ENCODE assay signal across 8 cellular contexts in genomic region chr7:12731214-12731656, GRCh38. TPM values are rescaled to one million over a fixed set of nuclear protein-coding genes. Genes with fewer than 3 reads are reported as not detected.
DNase-seq lines count a peak whose midpoint lies in the region; ATAC-seq and TF ChIP-seq lines count a peak whose summit lies in the region.
"Had no signal": no experiment of that assay in that cellular context is flagged by ENCODE, and none has a peak within 500 bp of the region (broad histone marks: within the 10 kb centered on the region; RNA-seq: fewer than 3 reads in every experiment).

No MANE protein-coding gene starts in this region.

- H3K27me3 ChIP-seq in KMS-11 (ENCODE audit: insufficient read depth, low read depth): no peaks in the 10 kb centered on the region
- no peaks in the 10 kb centered on the region for H3K27me3 ChIP-seq in brain microvascular endothelial cell (replicated peaks)
- H3K27me3 ChIP-seq in lower lobe of right lung (ENCODE audit: low read depth): no peaks in the 10 kb centered on the region

- in situ Hi-C loops in brain microvascular endothelial cell (cut with HindIII; ENCODE audit: low pct_ligation_motif_present, low sequenced_read_pairs) (no loop called here), G401 (cut with HindIII; ENCODE audit: low sequenced_read_pairs) (no loop called here)

- H3K9ac ChIP-seq in KMS-11: no peak overlapping the region

- H4K20me1 ChIP-seq in KMS-11 (ENCODE audit: insufficient read depth): no peaks in the 10 kb centered on the region

- CTCF ChIA-PET in HEK293T (lab: Yijun Ruan, JAX): no interaction called here

- H3K4me1 ChIP-seq in KMS-11 (ENCODE audit: low read depth, poor library complexity, severe bottlenecking): peaks cover 38% of the 10 kb centered on the region
- peaks cover 15% of the 10 kb centered on the region for H3K4me1 ChIP-seq in lower lobe of right lung

- POLR2A ChIA-PET in HEK293T (lab: Yijun Ruan, JAX): no interaction called here

- peak overlapping the region; percentile 18 for H3K27ac ChIP-seq in KMS-11
- no peak overlapping the region for H3K27ac ChIP-seq in brain microvascular endothelial cell
- H3K27ac ChIP-seq in lower lobe of right lung: no peak overlapping the region

- H3K4me2 ChIP-seq in KMS-11: peak overlapping the region; percentile 24

- no peaks in the 10 kb centered on the region for H3K36me3 ChIP-seq in KMS-11 (ENCODE audit: insufficient read depth)
- no peaks in the 10 kb centered on the region for H3K36me3 ChIP-seq in brain microvascular endothelial cell (replicated peaks)
- no peaks in the 10 kb centered on the region for H3K36me3 ChIP-seq in lower lobe of right lung

- no peak for TF ChIP-seq CTCF in KMS-11 (conservative IDR thresholded peaks at IDR 0.05; ENCODE audit: low read depth, low read length)
- peak; percentile 31 for TF ChIP-seq CTCF in brain microvascular endothelial cell (IDR thresholded peaks at IDR 0.05; ENCODE audit: low read depth, low read length, missing control alignments)
- peak; percentile 8 for TF ChIP-seq CTCF in lower lobe of right lung (IDR thresholded peaks at IDR 0.05)

- no peak for DNase-seq in brain microvascular endothelial cell
- DNase-seq in lower lobe of right lung: no peak
- no peak for DNase-seq in HEK293T (ENCODE audit: extremely low spot score)
- no peak for DNase-seq in G401 (ENCODE audit: low spot score)
- DNase-seq: Karpas-422 had no signal

- H3K4me3 ChIP-seq in KMS-11 (IDR thresholded peaks at IDR 0.05; ENCODE audit: insufficient read depth, low read depth, low read length) (no peak overlapping the region), brain microvascular endothelial cell (ENCODE audit: low read depth, low read length) (no peak overlapping the region), lower lobe of right lung (no peak overlapping the region)

- H3K9me3 ChIP-seq in lower lobe of right lung: no peaks in the 10 kb centered on the region

- peak; percentile 52 for ATAC-seq in GM19035 (IDR thresholded peaks at IDR 0.05; ENCODE audit: unreplicated experiment)
- ATAC-seq in lower lobe of right lung: no peak
- ATAC-seq in GM21447 (IDR thresholded peaks at IDR 0.05; ENCODE audit: unreplicated experiment): no peak

- H3K79me2 ChIP-seq in KMS-11 (ENCODE audit: insufficient read depth, low read depth): no peaks in the 10 kb centered on the region

- intact Hi-C loops in lower lobe of right lung (cut with DNase I): no loop called here

- peak overlapping the region; percentile 45 for H2AFZ ChIP-seq in KMS-11 (ENCODE audit: low read depth)

TF ChIP-seq in HEK293T, 16 proteins besides CTCF, POLR2A, EP300 and RAD21:
- no peak for TF ChIP-seq SUZ12 (IDR thresholded peaks at IDR 0.05)

RNA-seq across cellular contexts. Expression of gene ARL4A, which starts 43.8 kb away (rescaled TPM):
- total RNA-seq in lower lobe of right lung: 44.8 TPM
- 21.4 and 26.1 TPM in 2 replicates for total RNA-seq in G401 (2014; rRNA removed; shearing (Covaris generic))
